In the genomic region with DNA sequence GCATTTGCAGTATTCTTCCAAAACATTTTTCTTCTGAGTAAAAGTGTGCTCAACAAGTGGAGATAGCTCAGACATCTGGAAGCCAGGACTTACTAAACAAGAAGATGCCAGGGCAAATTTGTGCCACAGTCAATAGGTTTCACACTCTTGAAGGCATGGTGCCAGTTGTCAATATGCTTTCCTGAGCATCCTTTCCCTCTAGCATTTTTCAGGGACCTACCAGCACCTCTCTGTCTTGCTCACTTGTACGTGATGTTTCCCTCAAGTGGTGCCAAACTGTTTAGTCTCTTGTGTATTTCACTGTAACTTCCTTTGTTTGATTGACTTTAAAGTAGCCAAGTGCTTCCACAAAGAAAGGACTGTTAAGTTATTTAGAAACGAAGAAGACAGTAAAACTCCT, we compare ENCODE assay signal across 12 cellular contexts.
DNase-seq lines count a peak whose midpoint lies in the region; ATAC-seq, FAIRE-seq and TF ChIP-seq lines count a peak whose summit lies in the region.
"Had no signal": no experiment of that assay in that cellular context is flagged by ENCODE, and none has a peak within 500 bp of the region (broad histone marks: within the 10 kb centered on the region; RNA-seq: fewer than 3 reads in every experiment).

No MANE protein-coding gene starts in this region.

- H3K27me3 Mint-ChIP-seq in activated CD8-positive, alpha-beta T cell treated with anti-CD3 and anti-CD28 coated beads, Interleukin-2, amount 10 ng/mL, durations not matched to agents 7 days and 5 days (ENCODE audit: low read depth) = no peaks in the 10 kb centered on the region

- no peak for TF ChIP-seq EP300 in stomach (IDR thresholded peaks at IDR 0.05)

- H3K23ac ChIP-seq in mesenchymal stem cell (ENCODE audit: low read length in 2 of 2) (no peak overlapping the region), neuronal stem cell (ENCODE audit: low read depth, low read length, poor library complexity) (no peak overlapping the region)

- H3K9ac ChIP-seq in BLaER1 (peak overlapping the region; percentile 27; the same call in 1 of the 2 replicates), mesenchymal stem cell (ENCODE audit: low read length) (no peak overlapping the region), neuronal stem cell (ENCODE audit: low read depth, low read length, poor library complexity) (no peak overlapping the region)

- H3K4ac ChIP-seq in mesenchymal stem cell (ENCODE audit: low read depth in 1 of 2, low read length in 2 of 2) (no peak overlapping the region), neuronal stem cell (ENCODE audit: low read length) (no peak overlapping the region)

- peak overlapping the region; percentile 69 for H3K4me2 ChIP-seq in BLaER1
- no peak overlapping the region for H3K4me2 ChIP-seq in mesenchymal stem cell (ENCODE audit: low read length, poor library complexity, severe bottlenecking)
- no peak overlapping the region for H3K4me2 ChIP-seq in neuronal stem cell (ENCODE audit: insufficient read depth, low read length, poor library complexity, severe bottlenecking)

- H4K20me1 ChIP-seq in BLaER1 = no peaks in the 10 kb centered on the region

- H3K9me3 Mint-ChIP-seq in activated CD8-positive, alpha-beta T cell treated with anti-CD3 and anti-CD28 coated beads, Interleukin-2, amount 10 ng/mL, durations not matched to agents 7 days and 5 days (ENCODE audit: insufficient read depth) = no peaks in the 10 kb centered on the region

- peaks cover 59% of the 10 kb centered on the region for H3K36me3 Mint-ChIP-seq in activated CD8-positive, alpha-beta T cell treated with anti-CD3 and anti-CD28 coated beads, Interleukin-2, amount 10 ng/mL, durations not matched to agents 7 days and 5 days (ENCODE audit: low read depth)

- no peak overlapping the region for H2BK15ac ChIP-seq in mesenchymal stem cell (ENCODE audit: low read depth, poor library complexity, severe bottlenecking)
- no peak overlapping the region for H2BK15ac ChIP-seq in neuronal stem cell (ENCODE audit: low read length)

- no peak for ATAC-seq in activated CD8-positive, alpha-beta T cell treated with anti-CD3 and anti-CD28 coated beads, Interleukin-2, amount 10 ng/mL, durations not matched to agents 7 days and 5 days

- peaks cover 80% of the 10 kb centered on the region for H3K4me1 Mint-ChIP-seq in activated CD8-positive, alpha-beta T cell treated with anti-CD3 and anti-CD28 coated beads, Interleukin-2, amount 10 ng/mL, durations not matched to agents 7 days and 5 days (ENCODE audit: low read depth)

- intact Hi-C loops in stomach (cut with DNase I; ENCODE audit: low total_unique reads) = no loop called here

- H3K14ac ChIP-seq in mesenchymal stem cell (ENCODE audit: low read length in 2 of 2) = no peak overlapping the region
- H3K14ac ChIP-seq in neuronal stem cell (ENCODE audit: low read length) = no peak overlapping the region

- H2BK12ac ChIP-seq in mesenchymal stem cell (ENCODE audit: low read length in 2 of 2) (no peak overlapping the region), neuronal stem cell (ENCODE audit: low read length) (no peak overlapping the region)

- H2AK5ac ChIP-seq in mesenchymal stem cell (ENCODE audit: low read length, severe bottlenecking) (no peak overlapping the region), neuronal stem cell (ENCODE audit: low read depth, low read length) (no peak overlapping the region)

- H2BK120ac ChIP-seq in mesenchymal stem cell (ENCODE audit: low read depth, low read length) = no peak overlapping the region
- no peak overlapping the region for H2BK120ac ChIP-seq in neuronal stem cell (ENCODE audit: low read depth, low read length)

- H3K27me3 ChIP-seq in BLaER1 = no peaks in the 10 kb centered on the region
- no peaks in the 10 kb centered on the region for H3K27me3 ChIP-seq in mesenchymal stem cell (ENCODE audit: control insufficient read depth in 1 of 2, insufficient read depth in 1 of 2, low read length in 2 of 2)
- no peaks in the 10 kb centered on the region for H3K27me3 ChIP-seq in neuronal stem cell (ENCODE audit: control insufficient read depth in 3 of 3, insufficient read depth in 3 of 3, low read depth in 1 of 3, low read length in 3 of 3)
- no peaks in the 10 kb centered on the region for H3K27me3 ChIP-seq in stomach
- no peaks in the 10 kb centered on the region for H3K27me3 ChIP-seq in MG63
- H3K27me3 ChIP-seq: tibial nerve had no signal

- no peak for TF ChIP-seq CTCF in stomach (IDR thresholded peaks at IDR 0.05)

- POLR2A ChIA-PET in activated CD8-positive, alpha-beta T cell treated with anti-CD3 and anti-CD28 coated beads, Interleukin-2, amount 10 ng/mL, durations not matched to agents 7 days and 5 days (lab: Charles Lee) = no interaction called here

- 24% methylated on average over 2 of the region's 2 CpGs for WGBS in mesenchymal stem cell
- WGBS in neuronal stem cell (ENCODE audit: extremely low coverage in 2 of 2, insufficient read length in 2 of 2, insufficient replicate concordance in 1 of 2), 2 donors = no CpG with 5 or more reads among the region's 2 CpGs
- WGBS in stomach, 5 donors = 41 to 60% (median 52%) methylated on average over 2 of the region's 2 CpGs

- H3K4me3 ChIP-seq in BLaER1 = no peak overlapping the region
- no peak overlapping the region for H3K4me3 ChIP-seq in mesenchymal stem cell (ENCODE audit: insufficient read depth in 1 of 2, low read depth in 1 of 2, low read length in 2 of 2)
- no peak overlapping the region for H3K4me3 ChIP-seq in neuronal stem cell (ENCODE audit: low read length in 2 of 2)
- H3K4me3 ChIP-seq in stomach = no peak overlapping the region
- H3K4me3 ChIP-seq in MG63 = no peak overlapping the region
- H3K4me3 ChIP-seq: tibial nerve had no signal

- DNase-seq in GM18507 (ENCODE audit: extremely low spot score, insufficient read length, low read depth) (no peak), mesenchymal stem cell (peak; percentile 26), neuronal stem cell (ENCODE audit: low spot score) (no peak), stomach (no peak), AG08395 (ENCODE audit: low spot score) (no peak), MG63 (no peak)
- no peak for DNase-seq in activated CD8-positive, alpha-beta T cell treated with anti-CD3 and anti-CD28 coated beads, Interleukin-2, amount 10 ng/mL, durations not matched to agents 7 days and 5 days
- DNase-seq: DMS153; NCI-H526 treated with DMSO at 0.1 percent for 48 hours; stimulated activated CD4-positive, alpha-beta T cell treated with anti-CD3 and anti-CD28 coated beads, Interleukin-4, amount 100 ng/mL, for 24 hours had no signal

- no peak overlapping the region for H2AFZ ChIP-seq in mesenchymal stem cell (ENCODE audit: low read depth, low read length)
- no peak overlapping the region for H2AFZ ChIP-seq in neuronal stem cell (ENCODE audit: low read length)

- H2BK5ac ChIP-seq in mesenchymal stem cell (ENCODE audit: low read depth, low read length, poor library complexity, severe bottlenecking) (no peak overlapping the region), neuronal stem cell (ENCODE audit: low read length) (no peak overlapping the region)

- H3K4me1 ChIP-seq in BLaER1 (peaks cover 55% of the 10 kb centered on the region), mesenchymal stem cell (ENCODE audit: control insufficient read depth, insufficient read depth, low read depth, low read length) (peaks cover 3% of the 10 kb centered on the region), neuronal stem cell (ENCODE audit: control insufficient read depth in 2 of 2, insufficient read depth in 1 of 2, low read depth in 1 of 2, low read length in 2 of 2) (peaks cover 8 to 25% of the 10 kb centered on the region in 2 donors), stomach (peaks cover 0 to 32% (median 9%) of the 10 kb centered on the region in 4 donors)

- H3K4me3 Mint-ChIP-seq in activated CD8-positive, alpha-beta T cell treated with anti-CD3 and anti-CD28 coated beads, Interleukin-2, amount 10 ng/mL, durations not matched to agents 7 days and 5 days = peak overlapping the region; percentile 61

- H3K27ac Mint-ChIP-seq in activated CD8-positive, alpha-beta T cell treated with anti-CD3 and anti-CD28 coated beads, Interleukin-2, amount 10 ng/mL, durations not matched to agents 7 days and 5 days = peak overlapping the region; percentile 79

- CTCF ChIA-PET in activated CD8-positive, alpha-beta T cell treated with anti-CD3 and anti-CD28 coated beads, Interleukin-2, amount 10 ng/mL, durations not matched to agents 7 days and 5 days (lab: Charles Lee) = interaction anchor here (1.0 to 1.9 kb wide), 5 partner anchors 13 to 106 kb away, joined by 3 to 10 read pairs (median 5); no protein-coding TSS in a partner anchor

- FAIRE-seq in GM18507 (lab: Jason Lieb, UNC) = peak; percentile 81

- H3K79me1 ChIP-seq in mesenchymal stem cell (replicated peaks; ENCODE audit: low read length, poor library complexity, severe bottlenecking) (no peaks in the 10 kb centered on the region), neuronal stem cell (ENCODE audit: low read depth, low read length) (no peaks in the 10 kb centered on the region)

- H3K9me3 ChIP-seq in BLaER1 = no peaks in the 10 kb centered on the region; the same call in 1 of the 2 replicates
- H3K9me3 ChIP-seq in mesenchymal stem cell (ENCODE audit: control insufficient read depth, low read length) = no peaks in the 10 kb centered on the region
- peaks cover 0 to 21% of the 10 kb centered on the region in 2 donors for H3K9me3 ChIP-seq in neuronal stem cell (replicated peaks in 1 of 2; ENCODE audit: control insufficient read depth in 2 of 2, insufficient read depth in 1 of 2, low read depth in 1 of 2, low read length in 2 of 2)
- H3K9me3 ChIP-seq in stomach = no peaks in the 10 kb centered on the region
- no peaks in the 10 kb centered on the region for H3K9me3 ChIP-seq in MG63
- H3K9me3 ChIP-seq: tibial nerve had no signal

- H3K36me3 ChIP-seq in BLaER1 (no peaks in the 10 kb centered on the region), mesenchymal stem cell (ENCODE audit: control insufficient read depth in 1 of 2, insufficient read depth in 2 of 2, low read depth in 1 of 2, low read length in 2 of 2) (no peaks in the 10 kb centered on the region), neuronal stem cell (replicated peaks in 1 of 2; ENCODE audit: control insufficient read depth in 2 of 2, insufficient read depth in 2 of 2, low read length in 2 of 2) (peaks cover 0 to 59% of the 10 kb centered on the region in 2 donors), stomach (no peaks in the 10 kb centered on the region), MG63 (peaks cover 3% of the 10 kb centered on the region; the same call in 1 of the 2 replicates)
- H3K36me3 ChIP-seq: tibial nerve had no signal

- H3K18ac ChIP-seq in mesenchymal stem cell (ENCODE audit: low read depth in 1 of 2, low read length in 2 of 2) (no peak overlapping the region), neuronal stem cell (ENCODE audit: low read length) (no peak overlapping the region)

- H4K8ac ChIP-seq in mesenchymal stem cell (ENCODE audit: low read length) = no peak overlapping the region
- no peak overlapping the region for H4K8ac ChIP-seq in neuronal stem cell (ENCODE audit: low read depth, low read length)

- no peak overlapping the region for H4K91ac ChIP-seq in mesenchymal stem cell (ENCODE audit: low read length)
- no peak overlapping the region for H4K91ac ChIP-seq in neuronal stem cell (ENCODE audit: low read depth, low read length, poor library complexity)

- TF ChIP-seq POLR2A in stomach (IDR thresholded peaks at IDR 0.05) = no peak

- H3K27ac ChIP-seq in BLaER1 (peak overlapping the region; percentile 60), mesenchymal stem cell (ENCODE audit: low read length, poor library complexity, severe bottlenecking) (no peak overlapping the region), neuronal stem cell (replicated peaks; ENCODE audit: low read length) (no peak overlapping the region), stomach (peak overlapping the region in 1 of 5 donors; percentile 40)
